ENCODE assay signal across 8 cellular contexts in the genomic region with DNA sequence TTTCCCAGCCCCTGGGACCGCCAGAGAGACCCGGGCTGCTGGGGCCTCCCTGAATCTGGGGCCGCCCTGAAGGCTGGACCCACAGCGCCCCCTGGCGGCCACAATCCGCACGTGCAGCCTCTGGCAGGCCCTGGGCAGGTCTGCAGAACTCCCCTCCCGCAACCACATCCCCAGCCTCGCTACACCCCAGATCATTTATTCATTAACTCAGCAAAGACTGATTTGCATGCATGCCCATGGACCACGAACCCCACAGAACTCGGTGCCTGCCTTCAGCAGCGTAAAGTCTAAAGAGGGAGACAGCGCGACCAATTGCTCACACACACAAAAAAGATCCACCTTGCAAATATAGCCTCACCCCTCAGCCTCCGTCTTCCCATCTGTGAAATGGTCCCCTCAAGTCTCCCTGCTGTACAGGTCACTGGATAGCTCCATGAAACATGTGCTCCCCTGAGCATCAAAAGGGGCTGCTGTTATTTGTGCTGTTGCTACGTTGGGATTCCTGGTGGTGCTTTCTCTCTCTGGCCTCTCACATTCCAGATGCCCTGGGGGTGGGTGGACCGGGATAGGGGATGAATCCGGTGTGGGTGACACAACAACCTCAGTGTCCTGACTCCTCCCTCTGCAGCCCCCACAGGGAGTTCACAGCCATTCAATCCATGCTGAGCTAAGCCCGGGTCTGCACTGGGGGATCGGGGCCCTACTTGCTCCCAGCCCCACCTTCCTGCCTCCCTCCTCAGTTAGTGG.
DNase-seq lines count a peak whose midpoint lies in the region; ATAC-seq and TF ChIP-seq lines count a peak whose summit lies in the region.

No MANE protein-coding gene starts in this region.

- H3K27ac ChIP-seq in Karpas-422 (ENCODE audit: low read length): peak overlapping the region; percentile 93
- H3K27ac ChIP-seq in cardiac muscle cell: no peak overlapping the region

- no peaks in the 10 kb centered on the region; the same call in 1 of the 2 replicates for H4K20me1 ChIP-seq in Karpas-422 (ENCODE audit: insufficient read depth, low read depth, low read length)

- H3K9me3 ChIP-seq in Karpas-422 (ENCODE audit: low read length) (peaks cover 16% of the 10 kb centered on the region), cardiac muscle cell (ENCODE audit: low read depth) (no peaks in the 10 kb centered on the region)

- CTCF ChIA-PET in activated naive CD4-positive, alpha-beta T cell treated with anti-CD3 and anti-CD28 coated beads for 36 hours (lab: Charles Lee): interaction anchor here (0.7 to 4.5 kb wide), 11 partner anchors 11 to 869 kb away, joined by 3 to 32 read pairs (median 6); no protein-coding TSS in a partner anchor

- peaks cover 21% of the 10 kb centered on the region for H3K4me1 Mint-ChIP-seq in activated naive CD4-positive, alpha-beta T cell treated with anti-CD3 and anti-CD28 coated beads for 36 hours (ENCODE audit: low read depth)

- H3K9me3 Mint-ChIP-seq in activated naive CD4-positive, alpha-beta T cell treated with anti-CD3 and anti-CD28 coated beads for 36 hours: peaks cover 21% of the 10 kb centered on the region

- peaks cover 3% of the 10 kb centered on the region for H3K36me3 Mint-ChIP-seq in activated naive CD4-positive, alpha-beta T cell treated with anti-CD3 and anti-CD28 coated beads for 36 hours (ENCODE audit: low read depth)

- H3K36me3 ChIP-seq in Karpas-422 (ENCODE audit: insufficient read depth, low read length) (no peaks in the 10 kb centered on the region; the same call in 1 of the 2 replicates), cardiac muscle cell (no peaks in the 10 kb centered on the region)

- H3K27ac Mint-ChIP-seq in activated naive CD4-positive, alpha-beta T cell treated with anti-CD3 and anti-CD28 coated beads for 36 hours: no peak overlapping the region

- H3K9ac ChIP-seq in Karpas-422 (ENCODE audit: low read length): peak overlapping the region; percentile 54

- no peak overlapping the region for H3K4me3 Mint-ChIP-seq in activated naive CD4-positive, alpha-beta T cell treated with anti-CD3 and anti-CD28 coated beads for 36 hours

- TF ChIP-seq CTCF in cardiac muscle cell (IDR thresholded peaks at IDR 0.05; ENCODE audit: low read depth, low read length): peak; percentile 93

- H3K27me3 Mint-ChIP-seq in activated naive CD4-positive, alpha-beta T cell treated with anti-CD3 and anti-CD28 coated beads for 36 hours (ENCODE audit: low read depth): peaks cover 9% of the 10 kb centered on the region

- peaks cover 36% of the 10 kb centered on the region for H3K4me1 ChIP-seq in Karpas-422 (ENCODE audit: low read length)
- H3K4me1 ChIP-seq in cardiac muscle cell (ENCODE audit: low read depth): peaks cover 14% of the 10 kb centered on the region

- peak; percentile 63 for ATAC-seq in GM21717 (IDR thresholded peaks at IDR 0.05; ENCODE audit: unreplicated experiment)

- in situ Hi-C loops in SK-MEL-5 (cut with HindIII; ENCODE audit: low pct_unique_long_range_greater_than_20kb, low sequenced_read_pairs): no loop called here

- no peak overlapping the region for H2AFZ ChIP-seq in Karpas-422 (ENCODE audit: low read length)

- H3K79me2 ChIP-seq in Karpas-422 (ENCODE audit: low read length): no peaks in the 10 kb centered on the region

- intact Hi-C loops in activated naive CD4-positive, alpha-beta T cell treated with anti-CD3 and anti-CD28 coated beads for 36 hours (cut with micrococcal nuclease): loop anchor here (1.0 to 2.0 kb wide), 5 partner anchors 26 to 731 kb away; no protein-coding TSS in a partner anchor

- H3K27me3 ChIP-seq in Karpas-422 (ENCODE audit: low read length) (no peaks in the 10 kb centered on the region), cardiac muscle cell (no peaks in the 10 kb centered on the region)

- peak; percentile 85 for DNase-seq in Daoy (ENCODE audit: low read depth)
- peak; percentile 95 for DNase-seq in Karpas-422
- peak; percentile 67 for DNase-seq in SK-MEL-5 (ENCODE audit: low read depth, low spot score)
- peak; percentile 88 for DNase-seq in activated naive CD4-positive, alpha-beta T cell treated with anti-CD3 and anti-CD28 coated beads for 36 hours
- DNase-seq in cardiac muscle cell (ENCODE audit: low read depth in 1 of 2, low spot score in 1 of 2): peak; percentile 78 to 83
- peak; percentile 59 for DNase-seq in putamen (ENCODE audit: low spot score)
- DNase-seq in amniotic stem cell (lab: John Stamatoyannopoulos, UW): no peak

- H3K4me2 ChIP-seq in Karpas-422 (ENCODE audit: low read depth, low read length, poor library complexity, severe bottlenecking): peak overlapping the region; percentile 53

- H3K4me3 ChIP-seq in Karpas-422 (ENCODE audit: low read length) (peak overlapping the region; percentile 5; the same call in 1 of the 2 replicates), cardiac muscle cell (no peak overlapping the region)

- no peaks in the 10 kb centered on the region for H3K9me2 ChIP-seq in Karpas-422 (replicated peaks; ENCODE audit: insufficient read depth, low read length)
